In genomic region chr22:46004105-46004866, GRCh38 we compare ENCODE assay signal across 12 cellular contexts. TPM values are rescaled to one million over a fixed set of nuclear protein-coding genes. Genes with fewer than 3 reads are reported as not detected.
DNase-seq lines count a peak whose midpoint lies in the region; ATAC-seq and TF ChIP-seq lines count a peak whose summit lies in the region.
"Had no signal": no experiment of that assay in that cellular context is flagged by ENCODE, and none has a peak within 500 bp of the region (broad histone marks: within the 10 kb centered on the region; RNA-seq: fewer than 3 reads in every experiment).

No MANE protein-coding gene starts in this region.

- TF ChIP-seq CTCF in OCI-LY3 (IDR thresholded peaks at IDR 0.05; ENCODE audit: low read depth, low read length): no peak

- ATAC-seq in effector memory CD8-positive, alpha-beta T cell (replicated peaks): peak; percentile 65
- no peak for ATAC-seq in GM18907 (IDR thresholded peaks at IDR 0.05; ENCODE audit: unreplicated experiment)

- H3K9me3 ChIP-seq in OCI-LY3 (ENCODE audit: insufficient read depth, low read length): no peaks in the 10 kb centered on the region
- H3K9me3 ChIP-seq: esophagus squamous epithelium, tibial artery had no signal

- H2AFZ ChIP-seq in OCI-LY3 (ENCODE audit: low read depth, low read length): peak overlapping the region; percentile 31

- no peaks in the 10 kb centered on the region for H3K79me2 ChIP-seq in OCI-LY3 (ENCODE audit: low read length)

- peak overlapping the region; percentile 72 to 81 for H3K27ac Mint-ChIP-seq in effector memory CD8-positive, alpha-beta T cell
- H3K27ac Mint-ChIP-seq: activated CD4-positive, alpha-beta memory T cell treated with anti-CD3 and anti-CD28 coated beads for 36 hours had no signal

- peak overlapping the region; percentile 43 for H3K4me2 ChIP-seq in OCI-LY3 (ENCODE audit: low read length)

- DNase-seq in activated CD8-positive, alpha-beta memory T cell treated with anti-CD3 and anti-CD28 coated beads for 24 hours: peak; percentile 67
- DNase-seq in activated CD8-positive, alpha-beta memory T cell treated with anti-CD3 and anti-CD28 coated beads, Interleukin-2, amount 50 U/mL, for 4 hours: no peak
- DNase-seq in effector memory CD8-positive, alpha-beta T cell: peak in 2 of 3 experiments; percentile 27 to 35
- peak; percentile 26 for DNase-seq in stimulated activated CD8-positive, alpha-beta memory T cell treated with anti-CD3 and anti-CD28 coated beads, Interleukin-12 subunit alpha, Interleukin-12 subunit beta, amount 100 ng/mL, for 1 hour (ENCODE audit: low read depth)
- DNase-seq in NCI-H2171 treated with DMSO at 0.1 percent for 48 hours (lab: John Stamatoyannopoulos, UW) (no peak), dermis blood vessel endothelial cell (no peak)
- DNase-seq: activated CD4-positive, alpha-beta memory T cell treated with anti-CD3 and anti-CD28 coated beads for 36 hours; esophagus squamous epithelium; mammary epithelial cell had no signal

- no peaks in the 10 kb centered on the region for H3K36me3 ChIP-seq in OCI-LY3 (replicated peaks; ENCODE audit: low read depth, low read length)
- H3K36me3 ChIP-seq: esophagus squamous epithelium, tibial artery had no signal

- peaks cover 67% of the 10 kb centered on the region for H3K4me1 ChIP-seq in OCI-LY3 (ENCODE audit: low read length)

- H3K4me3 ChIP-seq in OCI-LY3 (ENCODE audit: low read length): peak overlapping the region; percentile 23
- H3K4me3 ChIP-seq: esophagus squamous epithelium, tibial artery had no signal

- no peaks in the 10 kb centered on the region for H3K27me3 ChIP-seq in OCI-LY3 (ENCODE audit: low read depth, low read length)
- H3K27me3 ChIP-seq: esophagus squamous epithelium, tibial artery had no signal

- H3K9ac ChIP-seq in OCI-LY3 (ENCODE audit: low read length): peak overlapping the region; percentile 33; the same call in 1 of the 2 replicates

- H3K36me3 Mint-ChIP-seq in effector memory CD8-positive, alpha-beta T cell (ENCODE audit: insufficient read depth): peaks cover 7% of the 10 kb centered on the region
- H3K36me3 Mint-ChIP-seq: activated CD4-positive, alpha-beta memory T cell treated with anti-CD3 and anti-CD28 coated beads for 36 hours had no signal

- peaks cover 12 to 16% of the 10 kb centered on the region in 2 donors for H3K4me1 Mint-ChIP-seq in effector memory CD8-positive, alpha-beta T cell (ENCODE audit: low read depth in 2 of 2)

- no peaks in the 10 kb centered on the region for H4K20me1 ChIP-seq in OCI-LY3 (ENCODE audit: insufficient read depth, low read length)

- peak overlapping the region; percentile 56 to 68 for H3K4me3 Mint-ChIP-seq in effector memory CD8-positive, alpha-beta T cell
- H3K4me3 Mint-ChIP-seq: activated CD4-positive, alpha-beta memory T cell treated with anti-CD3 and anti-CD28 coated beads for 36 hours had no signal

- peaks cover 4 to 9% of the 10 kb centered on the region in 2 donors for H3K27me3 Mint-ChIP-seq in effector memory CD8-positive, alpha-beta T cell
- H3K27me3 Mint-ChIP-seq: activated CD4-positive, alpha-beta memory T cell treated with anti-CD3 and anti-CD28 coated beads for 36 hours had no signal

- no peaks in the 10 kb centered on the region for H3K9me3 Mint-ChIP-seq in effector memory CD8-positive, alpha-beta T cell

- peak overlapping the region; percentile 34 for H3K27ac ChIP-seq in OCI-LY3 (ENCODE audit: low read length)
- H3K27ac ChIP-seq: esophagus squamous epithelium, tibial artery had no signal

RNA-seq across cellular contexts. Expression of gene WNT7B, which starts 27.3 kb away (rescaled TPM):
- not detected in 2 replicates for total RNA-seq in dermis blood vessel endothelial cell
- total RNA-seq: activated CD4-positive, alpha-beta memory T cell treated with anti-CD3 and anti-CD28 coated beads for 36 hours had no signal

Comparison
In these comparisons a context has a peak if more than half of its experiments do, and no peak if none do; other contexts are left out.
1. DNase-seq: peak in activated CD8-positive, alpha-beta memory T cell treated with anti-CD3 and anti-CD28 coated beads for 24 hours (single experiment), effector memory CD8-positive, alpha-beta T cell (2 of 3) and stimulated activated CD8-positive, alpha-beta memory T cell treated with anti-CD3 and anti-CD28 coated beads, Interleukin-12 subunit alpha, Interleukin-12 subunit beta, amount 100 ng/mL, for 1 hour (single experiment); none in activated CD8-positive, alpha-beta memory T cell treated with anti-CD3 and anti-CD28 coated beads, Interleukin-2, amount 50 U/mL, for 4 hours (single experiment), NCI-H2171 treated with DMSO at 0.1 percent for 48 hours (single experiment) and dermis blood vessel endothelial cell (single experiment).